Comparison of ENCODE assay signal across 9 cellular contexts in genomic region chr15:33675246-33675645, GRCh38.
DNase-seq lines count a peak whose midpoint lies in the region; ATAC-seq and TF ChIP-seq lines count a peak whose summit lies in the region.
"Had no signal": no experiment of that assay in that cellular context is flagged by ENCODE, and none has a peak within 500 bp of the region (broad histone marks: within the 10 kb centered on the region; RNA-seq: fewer than 3 reads in every experiment).

No MANE protein-coding gene starts in this region.

- POLR2A ChIA-PET in activated CD8-positive, alpha-beta T cell treated with anti-CD3 and anti-CD28 coated beads for 36 hours (lab: Charles Lee) = no interaction called here
- POLR2A ChIA-PET in activated CD8-positive, alpha-beta T cell treated with anti-CD3 and anti-CD28 coated beads, Interleukin-2, amount 10 ng/mL, durations not matched to agents 7 days and 5 days (lab: Charles Lee) = no interaction called here

- H3K27ac ChIP-seq in gastroesophageal sphincter = no peak overlapping the region

- H3K4me3 Mint-ChIP-seq in activated CD8-positive, alpha-beta T cell treated with anti-CD3 and anti-CD28 coated beads for 36 hours = no peak overlapping the region
- no peak overlapping the region for H3K4me3 Mint-ChIP-seq in activated CD8-positive, alpha-beta T cell treated with anti-CD3 and anti-CD28 coated beads, Interleukin-2, amount 10 ng/mL, durations not matched to agents 7 days and 5 days
- H3K4me3 Mint-ChIP-seq in type B pancreatic cell = no peak overlapping the region
- H3K4me3 Mint-ChIP-seq: stimulated activated naive CD8-positive, alpha-beta T cell treated with anti-CD3 and anti-CD28 coated beads, Interleukin-15, amount 100 ng/mL, for 72 hours had no signal

- H3K27ac Mint-ChIP-seq in activated CD8-positive, alpha-beta T cell treated with anti-CD3 and anti-CD28 coated beads for 36 hours = no peak overlapping the region
- H3K27ac Mint-ChIP-seq in activated CD8-positive, alpha-beta T cell treated with anti-CD3 and anti-CD28 coated beads, Interleukin-2, amount 10 ng/mL, durations not matched to agents 7 days and 5 days = no peak overlapping the region
- H3K27ac Mint-ChIP-seq in type B pancreatic cell = no peak overlapping the region
- H3K27ac Mint-ChIP-seq: stimulated activated naive CD8-positive, alpha-beta T cell treated with anti-CD3 and anti-CD28 coated beads, Interleukin-15, amount 100 ng/mL, for 72 hours had no signal

- CTCF ChIA-PET in activated CD8-positive, alpha-beta T cell treated with anti-CD3 and anti-CD28 coated beads for 36 hours (lab: Charles Lee) = no interaction called here
- CTCF ChIA-PET in activated CD8-positive, alpha-beta T cell treated with anti-CD3 and anti-CD28 coated beads, Interleukin-2, amount 10 ng/mL, durations not matched to agents 7 days and 5 days (lab: Charles Lee) = no interaction called here

- no peak for TF ChIP-seq CTCF in activated CD8-positive, alpha-beta T cell treated with anti-CD3 and anti-CD28 coated beads for 36 hours (IDR thresholded peaks at IDR 0.05)
- peak; percentile 72 for TF ChIP-seq CTCF in type B pancreatic cell (conservative IDR thresholded peaks at IDR 0.05)
- peak in 1 of 4 experiments; percentile 20 for TF ChIP-seq CTCF in gastroesophageal sphincter (IDR thresholded peaks at IDR 0.05)

- no peaks in the 10 kb centered on the region for H3K9me3 ChIP-seq in gastroesophageal sphincter

- no peak for TF ChIP-seq EP300 in gastroesophageal sphincter (IDR thresholded peaks at IDR 0.05)

- H3K36me3 ChIP-seq in gastroesophageal sphincter = peaks cover 0 to 8% of the 10 kb centered on the region in 2 donors

- peak; percentile 13 for DNase-seq in activated CD8-positive, alpha-beta T cell treated with anti-CD3 and anti-CD28 coated beads for 36 hours
- DNase-seq in activated CD8-positive, alpha-beta T cell treated with anti-CD3 and anti-CD28 coated beads, Interleukin-2, amount 10 ng/mL, durations not matched to agents 7 days and 5 days = no peak
- DNase-seq in NCI-H82 (lab: John Stamatoyannopoulos, UW) (peak; percentile 69), erythroblast (lab: John Stamatoyannopoulos, UW) (peak; percentile 70 to 75), type B pancreatic cell (ENCODE audit: extremely low spot score, unreplicated experiment) (no peak)
- no peak for DNase-seq in stimulated activated CD4-positive, alpha-beta T cell treated with anti-CD3 and anti-CD28 coated beads, Interleukin-4, amount 100 ng/mL, for 4 hours
- DNase-seq: stimulated activated naive CD8-positive, alpha-beta T cell treated with anti-CD3 and anti-CD28 coated beads, Interleukin-15, amount 100 ng/mL, for 72 hours had no signal

- no peaks in the 10 kb centered on the region for H3K4me1 Mint-ChIP-seq in activated CD8-positive, alpha-beta T cell treated with anti-CD3 and anti-CD28 coated beads for 36 hours (ENCODE audit: low read depth)
- no peaks in the 10 kb centered on the region for H3K4me1 Mint-ChIP-seq in activated CD8-positive, alpha-beta T cell treated with anti-CD3 and anti-CD28 coated beads, Interleukin-2, amount 10 ng/mL, durations not matched to agents 7 days and 5 days (ENCODE audit: low read depth)
- H3K4me1 Mint-ChIP-seq in type B pancreatic cell (ENCODE audit: unreplicated experiment) = peaks cover 5% of the 10 kb centered on the region
- H3K4me1 Mint-ChIP-seq: stimulated activated naive CD8-positive, alpha-beta T cell treated with anti-CD3 and anti-CD28 coated beads, Interleukin-15, amount 100 ng/mL, for 72 hours had no signal

- intact Hi-C loops in activated CD8-positive, alpha-beta T cell treated with anti-CD3 and anti-CD28 coated beads for 36 hours (cut with micrococcal nuclease) = no loop called here

- no peaks in the 10 kb centered on the region for H3K27me3 ChIP-seq in gastroesophageal sphincter

- no peak overlapping the region for H3K4me3 ChIP-seq in gastroesophageal sphincter

- H3K4me1 ChIP-seq in gastroesophageal sphincter = no peaks in the 10 kb centered on the region

- peaks cover 18% of the 10 kb centered on the region for H3K27me3 Mint-ChIP-seq in activated CD8-positive, alpha-beta T cell treated with anti-CD3 and anti-CD28 coated beads for 36 hours
- peaks cover 9% of the 10 kb centered on the region for H3K27me3 Mint-ChIP-seq in activated CD8-positive, alpha-beta T cell treated with anti-CD3 and anti-CD28 coated beads, Interleukin-2, amount 10 ng/mL, durations not matched to agents 7 days and 5 days (ENCODE audit: low read depth)
- H3K27me3 Mint-ChIP-seq in type B pancreatic cell = peaks cover 33% of the 10 kb centered on the region

- WGBS in gastroesophageal sphincter (ENCODE audit: low coverage in 1 of 2), 2 donors = 46 to 48% methylated on average over 4 of the region's 4 CpGs

- H3K36me3 Mint-ChIP-seq in activated CD8-positive, alpha-beta T cell treated with anti-CD3 and anti-CD28 coated beads for 36 hours (ENCODE audit: low read depth) = no peaks in the 10 kb centered on the region
- no peaks in the 10 kb centered on the region for H3K36me3 Mint-ChIP-seq in activated CD8-positive, alpha-beta T cell treated with anti-CD3 and anti-CD28 coated beads, Interleukin-2, amount 10 ng/mL, durations not matched to agents 7 days and 5 days (ENCODE audit: low read depth)
- no peaks in the 10 kb centered on the region for H3K36me3 Mint-ChIP-seq in type B pancreatic cell

- ATAC-seq in activated CD8-positive, alpha-beta T cell treated with anti-CD3 and anti-CD28 coated beads for 36 hours = no peak
- no peak for ATAC-seq in activated CD8-positive, alpha-beta T cell treated with anti-CD3 and anti-CD28 coated beads, Interleukin-2, amount 10 ng/mL, durations not matched to agents 7 days and 5 days
- ATAC-seq in HG02852 (IDR thresholded peaks at IDR 0.05; ENCODE audit: unreplicated experiment) = no peak
- ATAC-seq in gastroesophageal sphincter = no peak
- ATAC-seq: stimulated activated naive CD8-positive, alpha-beta T cell treated with anti-CD3 and anti-CD28 coated beads, Interleukin-15, amount 100 ng/mL, for 72 hours had no signal

- H3K9me3 Mint-ChIP-seq in activated CD8-positive, alpha-beta T cell treated with anti-CD3 and anti-CD28 coated beads for 36 hours = no peaks in the 10 kb centered on the region
- no peaks in the 10 kb centered on the region for H3K9me3 Mint-ChIP-seq in activated CD8-positive, alpha-beta T cell treated with anti-CD3 and anti-CD28 coated beads, Interleukin-2, amount 10 ng/mL, durations not matched to agents 7 days and 5 days (ENCODE audit: insufficient read depth)
- no peaks in the 10 kb centered on the region for H3K9me3 Mint-ChIP-seq in type B pancreatic cell
- H3K9me3 Mint-ChIP-seq: stimulated activated naive CD8-positive, alpha-beta T cell treated with anti-CD3 and anti-CD28 coated beads, Interleukin-15, amount 100 ng/mL, for 72 hours had no signal

- no peak for TF ChIP-seq POLR2A in erythroblast (IDR thresholded peaks at IDR 0.05; ENCODE audit: low read length)
- TF ChIP-seq POLR2A in gastroesophageal sphincter (IDR thresholded peaks at IDR 0.05) = no peak

Comparison
In these comparisons a context has a peak if more than half of its experiments do, and no peak if none do; other contexts are left out.
1. DNase-seq: peak in activated CD8-positive, alpha-beta T cell treated with anti-CD3 and anti-CD28 coated beads for 36 hours (single experiment), NCI-H82 (single experiment) and erythroblast (2 of 2); none in activated CD8-positive, alpha-beta T cell treated with anti-CD3 and anti-CD28 coated beads, Interleukin-2, amount 10 ng/mL, durations not matched to agents 7 days and 5 days (single experiment), type B pancreatic cell (single experiment) and stimulated activated CD4-positive, alpha-beta T cell treated with anti-CD3 and anti-CD28 coated beads, Interleukin-4, amount 100 ng/mL, for 4 hours (0 of 2).